In genomic region chr17:78022425-78022824, GRCh38 we compare ENCODE assay signal across 15 cellular contexts.
"Had no signal": no experiment of that assay in that cellular context is flagged by ENCODE, and none has a peak within 500 bp of the region (broad histone marks: within the 10 kb centered on the region; RNA-seq: fewer than 3 reads in every experiment).

No MANE protein-coding gene starts in this region.

- H3K9me3 ChIP-seq: heart left ventricle, neutrophil, tibial artery, uterus had no signal

- H3K36me3 ChIP-seq: uterus had no signal

- DNase-seq: activated CD4-positive, alpha-beta T cell treated with anti-CD3 and anti-CD28 coated beads for 48 hours; activated gamma-delta T cell treated with Interleukin-2 at 50 U/mL for 16 hours; activated T-cell treated with anti-CD3 and anti-CD28 coated beads, Interleukin-2, amount 50 U/mL, for 1 hour; cerebellar nuclear complex; dermis blood vessel endothelial cell; foreskin keratinocyte; heart left ventricle; mammary epithelial cell; naive thymus-derived CD4-positive, alpha-beta T cell; retina; T-helper 1 cell; tibial artery; uterus had no signal

- H3K4me3 ChIP-seq: heart left ventricle, tibial artery, uterus had no signal

- H3K27me3 ChIP-seq: foreskin keratinocyte, heart left ventricle, neutrophil, tibial artery, uterus had no signal

- H3K4me1 ChIP-seq: foreskin keratinocyte had no signal

- H3K27ac ChIP-seq: foreskin keratinocyte, heart left ventricle, neutrophil, tibial artery, uterus had no signal

- FAIRE-seq: islet of Langerhans had no signal
